1 cellular context compared by ENCODE assay signal in genomic region chr16:426115-426905, GRCh38.
A peak's percentile ranks its signal among the peaks of the same experiment; 100 is the strongest.
TF ChIP-seq lines count a peak whose summit lies in the region.

No MANE protein-coding gene starts in this region.

TF ChIP-seq in H1, 55 proteins besides CTCF, POLR2A, EP300 and RAD21:
- TF ChIP-seq CHD7 (IDR thresholded peaks at IDR 0.05; ENCODE audit: insufficient replicate concordance, low read length) = no peak
- no peak for TF ChIP-seq NANOG (IDR thresholded peaks at IDR 0.05; ENCODE audit: insufficient read depth, low read depth, low read length, poor library complexity, severe bottlenecking)
- 0 out of 2 replicates have a peak, but pooled peaks have one; percentile 31 for TF ChIP-seq KDM1A (IDR thresholded peaks at IDR 0.05; ENCODE audit: borderline replicate concordance, low read length)
- TF ChIP-seq MAX (IDR thresholded peaks at IDR 0.05) = peak; percentile 35; the same call in 1 of the 2 replicates
- TF ChIP-seq FOSL1 (IDR thresholded peaks at IDR 0.05; ENCODE audit: insufficient read depth, low read depth, low read length) = no peak
- TF ChIP-seq KDM4A (IDR thresholded peaks at IDR 0.05; ENCODE audit: low read depth, low read length, severe bottlenecking) = peak; percentile 68
- peak; percentile 25; the same call in 1 of the 2 replicates for TF ChIP-seq BACH1 (IDR thresholded peaks at IDR 0.05; ENCODE audit: low read length)
- no peak for TF ChIP-seq EGR1 (IDR thresholded peaks at IDR 0.05; ENCODE audit: borderline replicate concordance, low read depth, low read length)
- no peak for TF ChIP-seq TAF7 (optimal IDR thresholded peaks at IDR 0.05; ENCODE audit: borderline replicate concordance, low read depth, low read length)
- no peak for TF ChIP-seq SIRT6 (IDR thresholded peaks at IDR 0.05; ENCODE audit: low read length)
- TF ChIP-seq PHF8 (conservative IDR thresholded peaks at IDR 0.05; ENCODE audit: low read depth, low read length) = no peak
- TF ChIP-seq RNF2 (IDR thresholded peaks at IDR 0.05; ENCODE audit: borderline replicate concordance, low read depth, low read length, missing control alignments, poor library complexity, severe bottlenecking) = no peak
- TF ChIP-seq EZH2 (IDR thresholded peaks at IDR 0.05; ENCODE audit: low read depth, low read length, severe bottlenecking) = peak; percentile 53
- peak; percentile 60; the same call in 1 of the 2 replicates for TF ChIP-seq E2F6 (IDR thresholded peaks at IDR 0.05)
- peak; percentile 51; the same call in 1 of the 2 replicates for TF ChIP-seq SUZ12 (IDR thresholded peaks at IDR 0.05; ENCODE audit: low read length)
- TF ChIP-seq POLR2AphosphoS5 (IDR thresholded peaks at IDR 0.05; ENCODE audit: low read depth, low read length) = 0 out of 2 replicates have a peak, but pooled peaks have one; percentile 14
- TF ChIP-seq TCF12 (IDR thresholded peaks at IDR 0.05; ENCODE audit: low read depth, low read length) = no peak
- no peak for TF ChIP-seq KDM5A (IDR thresholded peaks at IDR 0.05; ENCODE audit: low read length)
- TF ChIP-seq CHD2 (IDR thresholded peaks at IDR 0.05; ENCODE audit: low read length) = no peak
